ENCODE assay signal across 24 cellular contexts in genomic region chr1:60924165-60924564, GRCh38.
DNase-seq lines count a peak whose midpoint lies in the region; ATAC-seq, FAIRE-seq and TF ChIP-seq lines count a peak whose summit lies in the region.
"Had no signal": no experiment of that assay in that cellular context is flagged by ENCODE, and none has a peak within 500 bp of the region (broad histone marks: within the 10 kb centered on the region; RNA-seq: fewer than 3 reads in every experiment).

No MANE protein-coding gene starts in this region.

- DNase-seq in left ventricle myocardium inferior (no peak), cardiac septum (ENCODE audit: low spot score) (no peak), foreskin keratinocyte (no peak), pancreas (no peak), glutamatergic neuron (no peak), NCI-H2029 treated with DMSO at 0.1 percent for 48 hours (lab: John Stamatoyannopoulos, UW) (no peak)
- DNase-seq: CD4-positive, alpha-beta memory T cell; DMS153; EL; HCEC 1CT; MG63; NCI-H1092; NCI-H146; NCI-H2081; NCI-H2171 treated with DMSO at 0.1 percent for 48 hours; NCI-H446; SHP77 had no signal

- H3K4me1 ChIP-seq in left ventricle myocardium inferior (peaks cover 39% of the 10 kb centered on the region), foreskin keratinocyte (no peaks in the 10 kb centered on the region), pancreas (peaks cover 8 to 14% (median 10%) of the 10 kb centered on the region in 3 donors)

- H3K27me3 ChIP-seq in left ventricle myocardium inferior (ENCODE audit: low read depth) (no peaks in the 10 kb centered on the region), foreskin keratinocyte (peaks cover 11% of the 10 kb centered on the region), pancreas (no peaks in the 10 kb centered on the region)
- H3K27me3 ChIP-seq: MG63 had no signal

- H3K9me3 Mint-ChIP-seq in glutamatergic neuron (ENCODE audit: unreplicated experiment), result no peaks in the 10 kb centered on the region
- H3K9me3 Mint-ChIP-seq: CD4-positive, alpha-beta memory T cell; GM23338 had no signal

- no peak overlapping the region for H3K27ac Mint-ChIP-seq in glutamatergic neuron (ENCODE audit: unreplicated experiment)
- H3K27ac Mint-ChIP-seq: B cell; CD4-positive, alpha-beta memory T cell; GM23338 had no signal

- peaks cover under 1% of the 10 kb centered on the region for H3K27me3 Mint-ChIP-seq in glutamatergic neuron (ENCODE audit: unreplicated experiment)
- H3K27me3 Mint-ChIP-seq: B cell had no signal

- no peaks in the 10 kb centered on the region for H3K9me3 ChIP-seq in left ventricle myocardium inferior (replicated peaks)
- no peaks in the 10 kb centered on the region for H3K9me3 ChIP-seq in pancreas
- H3K9me3 ChIP-seq: MG63 had no signal

- WGBS in pancreas, 2 donors, result 97 to 99% methylated on average over 3 of the region's 3 CpGs

- ATAC-seq in foreskin keratinocyte, result peak; percentile 33
- peak; percentile 27 to 63 (median 53) for ATAC-seq in pancreas
- ATAC-seq in HG03457 (IDR thresholded peaks at IDR 0.05; ENCODE audit: unreplicated experiment), result no peak
- ATAC-seq: GM23338 had no signal

- no peak for TF ChIP-seq CTCF in left ventricle myocardium inferior (IDR thresholded peaks at IDR 0.05; ENCODE audit: borderline replicate concordance)
- TF ChIP-seq CTCF in foreskin keratinocyte (conservative IDR thresholded peaks at IDR 0.05), result no peak
- no peak for TF ChIP-seq CTCF in pancreas (IDR thresholded peaks at IDR 0.05)
- TF ChIP-seq CTCF in glutamatergic neuron (IDR thresholded peaks at IDR 0.05; ENCODE audit: partially characterized antibody, unreplicated experiment), result no peak

- H3K4me1 Mint-ChIP-seq in glutamatergic neuron (ENCODE audit: low read depth, unreplicated experiment), result peaks cover 9% of the 10 kb centered on the region
- H3K4me1 Mint-ChIP-seq: B cell; CD4-positive, alpha-beta memory T cell had no signal

- H3K27ac ChIP-seq in left ventricle myocardium inferior (replicated peaks) (peak overlapping the region; percentile 48), angular gyrus (ENCODE audit: low read depth, low read length) (peak overlapping the region; percentile 12), foreskin keratinocyte (no peak overlapping the region), pancreas (peak overlapping the region in 1 of 4 donors; percentile 25)
- H3K27ac ChIP-seq: SK-N-MC had no signal

- H3K36me3 ChIP-seq in left ventricle myocardium inferior (no peaks in the 10 kb centered on the region), pancreas (no peaks in the 10 kb centered on the region)
- H3K36me3 ChIP-seq: MG63 had no signal

- FAIRE-seq in pancreas (lab: Jason Lieb, UNC), result no peak
- FAIRE-seq: GM12891, RCC 7860 had no signal

- no peak overlapping the region for H3K4me3 Mint-ChIP-seq in glutamatergic neuron (ENCODE audit: unreplicated experiment)
- H3K4me3 Mint-ChIP-seq: B cell; CD4-positive, alpha-beta memory T cell; GM23338 had no signal

- H3K4me3 ChIP-seq in left ventricle myocardium inferior, result no peak overlapping the region
- H3K4me3 ChIP-seq in pancreas, result no peak overlapping the region
- H3K4me3 ChIP-seq: GM23338, MG63, SK-N-MC had no signal

- intact Hi-C loops in left ventricle myocardium inferior (cut with micrococcal nuclease), result no loop called here
- intact Hi-C loops in cardiac septum (cut with DNase I), result no loop called here
- intact Hi-C loops in pancreas (cut with DNase I), result no loop called here

- H3K36me3 Mint-ChIP-seq in glutamatergic neuron (ENCODE audit: unreplicated experiment), result no peaks in the 10 kb centered on the region
- H3K36me3 Mint-ChIP-seq: CD4-positive, alpha-beta memory T cell had no signal
